1 cellular context compared by ENCODE assay signal in the genomic region with DNA sequence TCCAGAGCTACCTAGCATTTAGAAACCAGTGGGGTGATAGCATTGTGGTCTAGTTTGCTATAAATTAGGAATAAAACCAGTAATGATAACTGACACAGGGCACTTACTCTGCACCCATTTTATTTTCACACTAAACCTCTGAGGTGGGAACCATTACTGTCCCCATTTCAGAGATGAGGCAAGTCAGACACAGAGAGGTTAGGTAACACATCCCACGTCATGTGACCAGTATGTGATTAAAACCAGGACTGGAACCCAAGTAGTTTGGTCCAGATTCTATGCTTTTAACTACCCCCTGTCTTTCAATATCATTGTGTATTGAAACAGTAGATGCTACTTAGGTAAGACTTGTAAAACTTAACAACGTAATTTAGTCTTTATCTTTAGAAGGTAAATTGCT.
TF ChIP-seq lines count a peak whose summit lies in the region.

No MANE protein-coding gene starts in this region.

TF ChIP-seq in HepG2, 621 proteins besides CTCF, POLR2A, EP300 and RAD21:
- TF ChIP-seq ZNF629 (CRISPR knock-in tag; conservative IDR thresholded peaks at IDR 0.05), result peak; percentile 37
- TF ChIP-seq, protein P1, sequence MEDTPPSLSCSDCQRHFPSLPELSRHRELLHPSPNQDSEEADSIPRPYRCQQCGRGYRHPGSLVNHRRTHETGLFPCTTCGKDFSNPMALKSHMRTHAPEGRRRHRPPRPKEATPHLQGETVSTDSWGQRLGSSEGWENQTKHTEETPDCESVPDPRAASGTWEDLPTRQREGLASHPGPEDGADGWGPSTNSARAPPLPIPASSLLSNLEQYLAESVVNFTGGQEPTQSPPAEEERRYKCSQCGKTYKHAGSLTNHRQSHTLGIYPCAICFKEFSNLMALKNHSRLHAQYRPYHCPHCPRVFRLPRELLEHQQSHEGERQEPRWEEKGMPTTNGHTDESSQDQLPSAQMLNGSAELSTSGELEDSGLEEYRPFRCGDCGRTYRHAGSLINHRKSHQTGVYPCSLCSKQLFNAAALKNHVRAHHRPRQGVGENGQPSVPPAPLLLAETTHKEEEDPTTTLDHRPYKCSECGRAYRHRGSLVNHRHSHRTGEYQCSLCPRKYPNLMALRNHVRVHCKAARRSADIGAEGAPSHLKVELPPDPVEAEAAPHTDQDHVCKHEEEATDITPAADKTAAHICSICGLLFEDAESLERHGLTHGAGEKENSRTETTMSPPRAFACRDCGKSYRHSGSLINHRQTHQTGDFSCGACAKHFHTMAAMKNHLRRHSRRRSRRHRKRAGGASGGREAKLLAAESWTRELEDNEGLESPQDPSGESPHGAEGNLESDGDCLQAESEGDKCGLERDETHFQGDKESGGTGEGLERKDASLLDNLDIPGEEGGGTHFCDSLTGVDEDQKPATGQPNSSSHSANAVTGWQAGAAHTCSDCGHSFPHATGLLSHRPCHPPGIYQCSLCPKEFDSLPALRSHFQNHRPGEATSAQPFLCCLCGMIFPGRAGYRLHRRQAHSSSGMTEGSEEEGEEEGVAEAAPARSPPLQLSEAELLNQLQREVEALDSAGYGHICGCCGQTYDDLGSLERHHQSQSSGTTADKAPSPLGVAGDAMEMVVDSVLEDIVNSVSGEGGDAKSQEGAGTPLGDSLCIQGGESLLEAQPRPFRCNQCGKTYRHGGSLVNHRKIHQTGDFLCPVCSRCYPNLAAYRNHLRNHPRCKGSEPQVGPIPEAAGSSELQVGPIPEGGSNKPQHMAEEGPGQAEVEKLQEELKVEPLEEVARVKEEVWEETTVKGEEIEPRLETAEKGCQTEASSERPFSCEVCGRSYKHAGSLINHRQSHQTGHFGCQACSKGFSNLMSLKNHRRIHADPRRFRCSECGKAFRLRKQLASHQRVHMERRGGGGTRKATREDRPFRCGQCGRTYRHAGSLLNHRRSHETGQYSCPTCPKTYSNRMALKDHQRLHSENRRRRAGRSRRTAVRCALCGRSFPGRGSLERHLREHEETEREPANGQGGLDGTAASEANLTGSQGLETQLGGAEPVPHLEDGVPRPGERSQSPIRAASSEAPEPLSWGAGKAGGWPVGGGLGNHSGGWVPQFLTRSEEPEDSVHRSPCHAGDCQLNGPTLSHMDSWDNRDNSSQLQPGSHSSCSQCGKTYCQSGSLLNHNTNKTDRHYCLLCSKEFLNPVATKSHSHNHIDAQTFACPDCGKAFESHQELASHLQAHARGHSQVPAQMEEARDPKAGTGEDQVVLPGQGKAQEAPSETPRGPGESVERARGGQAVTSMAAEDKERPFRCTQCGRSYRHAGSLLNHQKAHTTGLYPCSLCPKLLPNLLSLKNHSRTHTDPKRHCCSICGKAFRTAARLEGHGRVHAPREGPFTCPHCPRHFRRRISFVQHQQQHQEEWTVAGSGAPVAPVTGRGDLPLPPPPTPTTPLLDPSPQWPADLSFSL (CRISPR knock-in tag; IDR thresholded peaks at IDR 0.05), result no peak
- TF ChIP-seq, protein P2, sequence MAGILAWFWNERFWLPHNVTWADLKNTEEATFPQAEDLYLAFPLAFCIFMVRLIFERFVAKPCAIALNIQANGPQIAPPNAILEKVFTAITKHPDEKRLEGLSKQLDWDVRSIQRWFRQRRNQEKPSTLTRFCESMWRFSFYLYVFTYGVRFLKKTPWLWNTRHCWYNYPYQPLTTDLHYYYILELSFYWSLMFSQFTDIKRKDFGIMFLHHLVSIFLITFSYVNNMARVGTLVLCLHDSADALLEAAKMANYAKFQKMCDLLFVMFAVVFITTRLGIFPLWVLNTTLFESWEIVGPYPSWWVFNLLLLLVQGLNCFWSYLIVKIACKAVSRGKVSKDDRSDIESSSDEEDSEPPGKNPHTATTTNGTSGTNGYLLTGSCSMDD (CRISPR knock-in tag; IDR thresholded peaks at IDR 0.05), result no peak
- no peak for TF ChIP-seq ZNF501 (CRISPR knock-in tag; IDR thresholded peaks at IDR 0.05)
